In the genomic region with DNA sequence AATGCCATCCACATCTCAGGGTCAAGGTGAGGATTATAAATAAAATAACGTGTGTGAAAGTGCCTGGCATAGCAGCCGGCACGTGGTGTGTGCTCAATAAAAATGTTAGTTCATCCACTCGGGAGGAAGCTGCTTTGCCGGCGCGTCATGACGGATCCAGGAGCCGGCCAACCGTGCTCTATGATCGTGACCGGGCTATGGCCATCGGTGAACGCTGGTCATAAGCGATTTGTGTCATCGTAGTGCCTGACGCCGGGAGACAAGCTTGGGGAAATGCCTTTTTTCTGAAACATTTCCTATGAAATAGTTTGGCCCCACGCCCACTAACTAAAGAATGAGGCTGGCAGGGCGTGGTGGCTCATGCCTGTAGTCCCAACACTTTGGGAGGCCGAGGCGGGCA, we compare ENCODE assay signal across 8 cellular contexts.
A peak's percentile ranks its signal among the peaks of the same experiment; 100 is the strongest.
DNase-seq lines count a peak whose midpoint lies in the region; ATAC-seq, FAIRE-seq and TF ChIP-seq lines count a peak whose summit lies in the region.

No MANE protein-coding gene starts in this region.

- peaks cover 2% of the 10 kb centered on the region for H3K9me3 ChIP-seq in iPS-18c (ENCODE audit: control insufficient read depth, insufficient read depth, low read length)

- ATAC-seq in stimulated activated naive CD8-positive, alpha-beta T cell treated with anti-CD3 and anti-CD28 coated beads, Interleukin-15, Interleukin-2, amounts not matched to agents 100 U/mL and 50 U/mL, for 24 hours = peak; percentile 16
- ATAC-seq in GM21447 (IDR thresholded peaks at IDR 0.05; ENCODE audit: unreplicated experiment) = no peak

- peak overlapping the region; percentile 41 for H3K4me3 ChIP-seq in astrocyte of the spinal cord (ENCODE audit: low read depth, low read length)
- H3K4me3 ChIP-seq in iPS-18c (ENCODE audit: insufficient read depth, low read depth, low read length) = 0 out of 2 replicates have a peak overlapping the region, but pooled peaks have one; percentile 51

- DNase-seq in HTR-8/SVneo (ENCODE audit: insufficient read length, low spot score) (peak; percentile 73), astrocyte of the spinal cord (ENCODE audit: low read depth, low spot score) (peak; percentile 89), SIG-M5 treated with dmso at 0.1 percent for 504 hours (lab: John Stamatoyannopoulos, UW; ENCODE audit: unreplicated experiment) (no peak), DMS 273 (lab: John Stamatoyannopoulos, UW; ENCODE audit: unreplicated experiment) (no peak)
- DNase-seq in stimulated activated naive CD8-positive, alpha-beta T cell treated with anti-CD3 and anti-CD28 coated beads, Interleukin-15, Interleukin-2, amounts not matched to agents 100 U/mL and 50 U/mL, for 24 hours = no peak
- DNase-seq in activated CD4-positive, CD25-positive, alpha-beta regulatory T cell (lab: John Stamatoyannopoulos, UW) = no peak

- in situ Hi-C loops in astrocyte of the spinal cord (cut with HindIII; ENCODE audit: low sequenced_read_pairs) = no loop called here

- no peak for TF ChIP-seq CTCF in astrocyte of the spinal cord (IDR thresholded peaks at IDR 0.05; ENCODE audit: low read depth, low read length)

- peak; percentile 80 for FAIRE-seq in HTR-8/SVneo (lab: Jason Lieb, UNC)

Comparison
In these comparisons a context has a peak if more than half of its experiments do, and no peak if none do; other contexts are left out.
1. DNase-seq: peak in HTR-8/SVneo (single experiment) and astrocyte of the spinal cord (single experiment); none in stimulated activated naive CD8-positive, alpha-beta T cell treated with anti-CD3 and anti-CD28 coated beads, Interleukin-15, Interleukin-2, amounts not matched to agents 100 U/mL and 50 U/mL, for 24 hours (single experiment), SIG-M5 treated with dmso at 0.1 percent for 504 hours (single experiment), DMS 273 (single experiment) and activated CD4-positive, CD25-positive, alpha-beta regulatory T cell (0 of 4).